8 cellular contexts compared by ENCODE assay signal in the genomic region with DNA sequence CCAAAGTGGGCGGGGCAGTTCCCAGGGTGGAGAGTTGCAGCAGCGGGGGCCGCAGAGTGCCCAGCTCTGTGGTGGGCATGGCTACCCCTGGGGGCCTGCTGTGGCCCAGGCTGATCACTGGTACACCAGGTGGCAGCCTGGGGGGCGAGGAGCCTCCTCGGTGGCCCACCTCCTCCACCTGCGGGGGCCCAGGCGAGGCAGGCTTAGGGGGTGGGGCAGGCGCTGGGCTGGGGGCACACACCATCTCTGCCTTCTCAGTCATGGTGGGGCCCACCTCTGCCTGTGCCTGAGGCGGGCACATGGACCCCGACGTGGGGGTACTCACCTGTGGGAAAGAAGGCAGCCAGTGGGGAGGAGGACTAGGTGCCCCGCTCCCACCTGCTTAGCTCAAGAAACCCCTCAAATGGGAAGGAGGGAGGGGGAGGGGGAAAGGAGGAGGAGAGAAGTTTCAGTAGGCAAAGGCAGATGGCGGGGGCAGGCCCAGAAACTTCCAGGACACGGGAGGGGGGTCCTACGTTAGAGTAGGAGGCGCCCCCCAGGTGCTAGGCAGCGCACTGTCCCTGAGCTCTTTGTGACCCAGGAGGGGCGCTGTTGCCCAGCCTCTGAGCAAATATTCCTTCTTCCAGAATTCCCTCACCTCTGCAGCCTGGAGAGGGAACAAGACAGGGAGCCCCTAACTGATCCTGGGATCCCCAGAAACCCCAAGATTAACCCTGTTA. TPM values are rescaled to one million over a fixed set of nuclear protein-coding genes. Genes with fewer than 3 reads are reported as not detected.
DNase-seq lines count a peak whose midpoint lies in the region; ATAC-seq and TF ChIP-seq lines count a peak whose summit lies in the region.

No MANE protein-coding gene starts in this region.

- POLR2A ChIA-PET in HEK293 (lab: Yijun Ruan, JAX), result interaction anchor here (0.6 to 1.2 kb wide), 3 partner anchors 54 to 213 kb away, joined by 3 to 5 read pairs (median 3); no protein-coding TSS in a partner anchor

- DNase-seq in BE2C (no peak), brain microvascular endothelial cell (no peak), activated gamma-delta T cell treated with Interleukin-2 at 50 U/mL for 16 hours (no peak)
- no peak for DNase-seq in effector CD4-positive, alpha-beta T cell

- H3K27ac ChIP-seq in HEK293 (ENCODE audit: extremely low read depth, low read depth, low read length) (no peak overlapping the region), brain microvascular endothelial cell (no peak overlapping the region)

- H3K36me3 ChIP-seq in BE2C, result 0 out of 2 replicates have a peak, but pooled peaks cover 6% of the 10 kb centered on the region
- H3K36me3 ChIP-seq in HEK293 (ENCODE audit: control insufficient read depth in 2 of 2, insufficient read depth in 1 of 2, low read length in 2 of 2), result peaks cover 0 to 29% of the 10 kb centered on the region in 2 experiments; a peak in 2 of 3 replicates
- H3K36me3 ChIP-seq in brain microvascular endothelial cell (replicated peaks), result peaks cover 4% of the 10 kb centered on the region

- no peak for ATAC-seq in HG03565 (IDR thresholded peaks at IDR 0.05; ENCODE audit: unreplicated experiment)
- ATAC-seq in GM21447 (IDR thresholded peaks at IDR 0.05; ENCODE audit: unreplicated experiment), result no peak

- CTCF ChIA-PET in HEK293 (lab: Yijun Ruan, JAX), result interaction anchor here (0.7 to 1.5 kb wide), 3 partner anchors 40 to 137 kb away, joined by 3 to 11 read pairs (median 4); no protein-coding TSS in a partner anchor

- peaks cover 19% of the 10 kb centered on the region for H3K4me1 ChIP-seq in BE2C
- H3K4me1 ChIP-seq in HEK293 (ENCODE audit: control insufficient read depth, insufficient read depth, low read length), result no peaks in the 10 kb centered on the region
- peaks cover 89% of the 10 kb centered on the region for H3K4me1 ChIP-seq in mononuclear cell (ENCODE audit: insufficient read depth, low read length)

- H3K9me3 ChIP-seq in BE2C, result no peaks in the 10 kb centered on the region
- no peaks in the 10 kb centered on the region for H3K9me3 ChIP-seq in HEK293 (ENCODE audit: control insufficient read depth, insufficient read depth, low read depth, low read length)
- H3K9me3 ChIP-seq in mononuclear cell (ENCODE audit: low read depth, low read length), result no peaks in the 10 kb centered on the region

- H3K27me3 ChIP-seq in BE2C (no peaks in the 10 kb centered on the region), brain microvascular endothelial cell (replicated peaks) (no peaks in the 10 kb centered on the region), mononuclear cell (ENCODE audit: insufficient read depth, low read length) (peaks cover 3% of the 10 kb centered on the region)

- TF ChIP-seq CTCF in BE2C (IDR thresholded peaks at IDR 0.05; ENCODE audit: low read depth, low read length) (peak; percentile 12; the same call in 1 of the 2 replicates), HEK293 (tag by site-specific recombination; IDR thresholded peaks at IDR 0.05) (no peak), brain microvascular endothelial cell (IDR thresholded peaks at IDR 0.05; ENCODE audit: low read depth, low read length, missing control alignments) (peak; percentile 55)

- H3K4me3 ChIP-seq in BE2C (ENCODE audit: low read depth, low read length) (no peak overlapping the region; the same call in 1 of the 2 replicates), HEK293 (ENCODE audit: low read depth, low read length) (no peak overlapping the region), brain microvascular endothelial cell (ENCODE audit: low read depth, low read length) (no peak overlapping the region), mononuclear cell (ENCODE audit: low read length) (peak overlapping the region; percentile 76)

- in situ Hi-C loops in brain microvascular endothelial cell (cut with HindIII; ENCODE audit: low pct_ligation_motif_present, low sequenced_read_pairs), result no loop called here

TF ChIP-seq in HEK293, 187 proteins besides CTCF, POLR2A, EP300 and RAD21 (continues in another document):
- no peak for TF ChIP-seq ZNF658 (tag by site-specific recombination; IDR thresholded peaks at IDR 0.05)
- TF ChIP-seq, protein P1, sequence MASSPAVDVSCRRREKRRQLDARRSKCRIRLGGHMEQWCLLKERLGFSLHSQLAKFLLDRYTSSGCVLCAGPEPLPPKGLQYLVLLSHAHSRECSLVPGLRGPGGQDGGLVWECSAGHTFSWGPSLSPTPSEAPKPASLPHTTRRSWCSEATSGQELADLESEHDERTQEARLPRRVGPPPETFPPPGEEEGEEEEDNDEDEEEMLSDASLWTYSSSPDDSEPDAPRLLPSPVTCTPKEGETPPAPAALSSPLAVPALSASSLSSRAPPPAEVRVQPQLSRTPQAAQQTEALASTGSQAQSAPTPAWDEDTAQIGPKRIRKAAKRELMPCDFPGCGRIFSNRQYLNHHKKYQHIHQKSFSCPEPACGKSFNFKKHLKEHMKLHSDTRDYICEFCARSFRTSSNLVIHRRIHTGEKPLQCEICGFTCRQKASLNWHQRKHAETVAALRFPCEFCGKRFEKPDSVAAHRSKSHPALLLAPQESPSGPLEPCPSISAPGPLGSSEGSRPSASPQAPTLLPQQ (tag by site-specific recombination; IDR thresholded peaks at IDR 0.05), result peak; percentile 61
- peak; percentile 32; the same call in 1 of the 2 replicates for TF ChIP-seq ZFP69B (tag by site-specific recombination; IDR thresholded peaks at IDR 0.05)
- TF ChIP-seq ZNF394 (tag by site-specific recombination; IDR thresholded peaks at IDR 0.05; ENCODE audit: borderline replicate concordance), result no peak
- peak; percentile 51; the same call in 1 of the 2 replicates for TF ChIP-seq GLIS2 (tag by site-specific recombination; IDR thresholded peaks at IDR 0.05)
- TF ChIP-seq ZNF211 (tag by site-specific recombination; IDR thresholded peaks at IDR 0.05; ENCODE audit: low read depth), result no peak
- peak; percentile 56 for TF ChIP-seq KLF9 (tag by site-specific recombination; IDR thresholded peaks at IDR 0.05; ENCODE audit: low read depth)
- TF ChIP-seq IKZF3 (tag by site-specific recombination; IDR thresholded peaks at IDR 0.05), result 0 out of 2 replicates have a peak, but pooled peaks have one; percentile 61
- TF ChIP-seq, protein P2, sequence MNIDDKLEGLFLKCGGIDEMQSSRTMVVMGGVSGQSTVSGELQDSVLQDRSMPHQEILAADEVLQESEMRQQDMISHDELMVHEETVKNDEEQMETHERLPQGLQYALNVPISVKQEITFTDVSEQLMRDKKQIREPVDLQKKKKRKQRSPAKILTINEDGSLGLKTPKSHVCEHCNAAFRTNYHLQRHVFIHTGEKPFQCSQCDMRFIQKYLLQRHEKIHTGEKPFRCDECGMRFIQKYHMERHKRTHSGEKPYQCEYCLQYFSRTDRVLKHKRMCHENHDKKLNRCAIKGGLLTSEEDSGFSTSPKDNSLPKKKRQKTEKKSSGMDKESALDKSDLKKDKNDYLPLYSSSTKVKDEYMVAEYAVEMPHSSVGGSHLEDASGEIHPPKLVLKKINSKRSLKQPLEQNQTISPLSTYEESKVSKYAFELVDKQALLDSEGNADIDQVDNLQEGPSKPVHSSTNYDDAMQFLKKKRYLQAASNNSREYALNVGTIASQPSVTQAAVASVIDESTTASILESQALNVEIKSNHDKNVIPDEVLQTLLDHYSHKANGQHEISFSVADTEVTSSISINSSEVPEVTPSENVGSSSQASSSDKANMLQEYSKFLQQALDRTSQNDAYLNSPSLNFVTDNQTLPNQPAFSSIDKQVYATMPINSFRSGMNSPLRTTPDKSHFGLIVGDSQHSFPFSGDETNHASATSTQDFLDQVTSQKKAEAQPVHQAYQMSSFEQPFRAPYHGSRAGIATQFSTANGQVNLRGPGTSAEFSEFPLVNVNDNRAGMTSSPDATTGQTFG (tag by site-specific recombination; IDR thresholded peaks at IDR 0.05; ENCODE audit: borderline replicate concordance), result no peak
- no peak for TF ChIP-seq OVOL3 (tag by site-specific recombination; IDR thresholded peaks at IDR 0.05)
- no peak for TF ChIP-seq HOXC10 (CRISPR knock-in tag; IDR thresholded peaks at IDR 0.05)
- TF ChIP-seq, protein P3, sequence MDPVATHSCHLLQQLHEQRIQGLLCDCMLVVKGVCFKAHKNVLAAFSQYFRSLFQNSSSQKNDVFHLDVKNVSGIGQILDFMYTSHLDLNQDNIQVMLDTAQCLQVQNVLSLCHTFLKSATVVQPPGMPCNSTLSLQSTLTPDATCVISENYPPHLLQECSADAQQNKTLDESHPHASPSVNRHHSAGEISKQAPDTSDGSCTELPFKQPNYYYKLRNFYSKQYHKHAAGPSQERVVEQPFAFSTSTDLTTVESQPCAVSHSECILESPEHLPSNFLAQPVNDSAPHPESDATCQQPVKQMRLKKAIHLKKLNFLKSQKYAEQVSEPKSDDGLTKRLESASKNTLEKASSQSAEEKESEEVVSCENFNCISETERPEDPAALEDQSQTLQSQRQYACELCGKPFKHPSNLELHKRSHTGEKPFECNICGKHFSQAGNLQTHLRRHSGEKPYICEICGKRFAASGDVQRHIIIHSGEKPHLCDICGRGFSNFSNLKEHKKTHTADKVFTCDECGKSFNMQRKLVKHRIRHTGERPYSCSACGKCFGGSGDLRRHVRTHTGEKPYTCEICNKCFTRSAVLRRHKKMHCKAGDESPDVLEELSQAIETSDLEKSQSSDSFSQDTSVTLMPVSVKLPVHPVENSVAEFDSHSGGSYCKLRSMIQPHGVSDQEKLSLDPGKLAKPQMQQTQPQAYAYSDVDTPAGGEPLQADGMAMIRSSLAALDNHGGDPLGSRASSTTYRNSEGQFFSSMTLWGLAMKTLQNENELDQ (tag by site-specific recombination; IDR thresholded peaks at IDR 0.05; ENCODE audit: low read depth), result no peak
- no peak for TF ChIP-seq ZNF747 (tag by site-specific recombination; IDR thresholded peaks at IDR 0.05)

RNA-seq across cellular contexts. Expression of a gene that starts 1.6 kb away (rescaled TPM):
- polyA plus RNA-seq in BE2C (2012; ENCODE audit: insufficient read depth, insufficient read length, low read depth), result 75.7 TPM
- total RNA-seq in mononuclear cell, result 20.5 TPM

RNA-seq across cellular contexts. Expression of a gene that starts 15.5 kb away (rescaled TPM):
- polyA plus RNA-seq in BE2C (2012; ENCODE audit: insufficient read depth, insufficient read length, low read depth), result 98.5 TPM
- total RNA-seq in mononuclear cell, result 30.7 TPM

RNA-seq across cellular contexts. Expression of a gene that starts 17.0 kb away (rescaled TPM):
- 97.8 TPM for polyA plus RNA-seq in BE2C (2012; ENCODE audit: insufficient read depth, insufficient read length, low read depth)
- 16.0 TPM for total RNA-seq in mononuclear cell

RNA-seq across cellular contexts. Expression of a gene that starts 49.1 kb away (rescaled TPM):
- 274 TPM for polyA plus RNA-seq in BE2C (2012; ENCODE audit: insufficient read depth, insufficient read length, low read depth)
- total RNA-seq in mononuclear cell, result 71.7 TPM

RNA-seq across cellular contexts. Expression of a gene that starts 49.2 kb away (rescaled TPM):
- 291 TPM for polyA plus RNA-seq in BE2C (2012; ENCODE audit: insufficient read depth, insufficient read length, low read depth)
- 222 TPM for total RNA-seq in mononuclear cell
